Comparison of ENCODE assay signal across 13 cellular contexts in genomic region chr12:25269701-25270100, GRCh38. TPM values are rescaled to one million over a fixed set of nuclear protein-coding genes. Genes with fewer than 3 reads are reported as not detected.
DNase-seq lines count a peak whose midpoint lies in the region; ATAC-seq and TF ChIP-seq lines count a peak whose summit lies in the region.
"Had no signal": no experiment of that assay in that cellular context is flagged by ENCODE, and none has a peak within 500 bp of the region (broad histone marks: within the 10 kb centered on the region; RNA-seq: fewer than 3 reads in every experiment).

No MANE protein-coding gene starts in this region.

- no peaks in the 10 kb centered on the region for H3K36me3 Mint-ChIP-seq in naive thymus-derived CD4-positive, alpha-beta T cell
- no peaks in the 10 kb centered on the region for H3K36me3 Mint-ChIP-seq in activated CD4-positive, alpha-beta T cell treated with anti-CD3 and anti-CD28 coated beads for 36 hours (ENCODE audit: low read depth)

- H3K27me3 Mint-ChIP-seq in naive thymus-derived CD4-positive, alpha-beta T cell: no peaks in the 10 kb centered on the region
- H3K27me3 Mint-ChIP-seq in activated CD4-positive, alpha-beta T cell treated with anti-CD3 and anti-CD28 coated beads for 36 hours: no peaks in the 10 kb centered on the region

- H3K4me3 Mint-ChIP-seq in naive thymus-derived CD4-positive, alpha-beta T cell: no peak overlapping the region
- H3K4me3 Mint-ChIP-seq in activated CD4-positive, alpha-beta T cell treated with anti-CD3 and anti-CD28 coated beads for 36 hours: no peak overlapping the region

- no peaks in the 10 kb centered on the region for H3K27me3 ChIP-seq in naive thymus-derived CD4-positive, alpha-beta T cell (ENCODE audit: control insufficient read depth in 2 of 2, insufficient read depth in 2 of 2, low read length in 2 of 2)
- H3K27me3 ChIP-seq: cardiac muscle cell, left lung had no signal

- H3K9me3 ChIP-seq in naive thymus-derived CD4-positive, alpha-beta T cell (ENCODE audit: control insufficient read depth in 2 of 3, low read length in 3 of 3): no peaks in the 10 kb centered on the region
- H3K9me3 ChIP-seq: left lung, prostate gland had no signal

- POLR2A ChIA-PET in naive thymus-derived CD4-positive, alpha-beta T cell (lab: Charles Lee): interaction anchor here (1.0 to 1.5 kb wide), 2 partner anchors 19 to 114 kb away, joined by 3 to 4 read pairs; partner anchors contain the start of gene KRAS
- POLR2A ChIA-PET in activated CD4-positive, alpha-beta T cell treated with anti-CD3 and anti-CD28 coated beads for 36 hours (lab: Charles Lee): no interaction called here

- peaks cover 0 to 4% (median 0%) of the 10 kb centered on the region in 7 donors for H3K4me1 Mint-ChIP-seq in naive thymus-derived CD4-positive, alpha-beta T cell
- H3K4me1 Mint-ChIP-seq in activated CD4-positive, alpha-beta T cell treated with anti-CD3 and anti-CD28 coated beads for 36 hours: no peaks in the 10 kb centered on the region

- no peaks in the 10 kb centered on the region for H3K36me3 ChIP-seq in naive thymus-derived CD4-positive, alpha-beta T cell (ENCODE audit: control insufficient read depth in 2 of 3, insufficient read depth in 3 of 3, low read length in 3 of 3)
- H3K36me3 ChIP-seq: cardiac muscle cell, left lung, prostate gland had no signal

- H3K9me3 Mint-ChIP-seq in naive thymus-derived CD4-positive, alpha-beta T cell: no peaks in the 10 kb centered on the region
- no peaks in the 10 kb centered on the region for H3K9me3 Mint-ChIP-seq in activated CD4-positive, alpha-beta T cell treated with anti-CD3 and anti-CD28 coated beads for 36 hours (ENCODE audit: low read depth)

- CTCF ChIA-PET in naive thymus-derived CD4-positive, alpha-beta T cell (lab: Charles Lee): no interaction called here
- CTCF ChIA-PET in activated CD4-positive, alpha-beta T cell treated with anti-CD3 and anti-CD28 coated beads for 36 hours (lab: Charles Lee): no interaction called here

- DNase-seq in naive thymus-derived CD4-positive, alpha-beta T cell: no peak
- no peak for DNase-seq in coronary artery (ENCODE audit: low spot score)
- DNase-seq in activated CD4-positive, alpha-beta T cell treated with anti-CD3 and anti-CD28 coated beads for 36 hours: no peak
- DNase-seq in T-helper 9 cell: no peak
- DNase-seq: EL, left lung, NCI-H187 treated with DMSO at 0.1 percent for 48 hours had no signal

- TF ChIP-seq CTCF in coronary artery (IDR thresholded peaks at IDR 0.05): no peak

- no peaks in the 10 kb centered on the region for H3K4me1 ChIP-seq in naive thymus-derived CD4-positive, alpha-beta T cell (ENCODE audit: control insufficient read depth in 2 of 2, insufficient read depth in 2 of 2, low read length in 2 of 2)
- H3K4me1 ChIP-seq: left lung, prostate gland had no signal

- H3K27ac ChIP-seq in naive thymus-derived CD4-positive, alpha-beta T cell (ENCODE audit: low read depth, low read length): no peak overlapping the region
- no peak overlapping the region for H3K27ac ChIP-seq in coronary artery
- H3K27ac ChIP-seq: cardiac muscle cell, left lung, prostate gland, SK-N-MC had no signal

- intact Hi-C loops in naive thymus-derived CD4-positive, alpha-beta T cell (cut with micrococcal nuclease): loop anchor here in 1 of 2 donors (2.0 kb wide), 1 partner anchor 19 kb away; the partner anchor contains the start of gene KRAS
- intact Hi-C loops in activated CD4-positive, alpha-beta T cell treated with anti-CD3 and anti-CD28 coated beads for 36 hours (cut with DNase I, micrococcal nuclease): no loop called here

- peak; percentile 60 for ATAC-seq in GM19025 (IDR thresholded peaks at IDR 0.05; ENCODE audit: low read depth, unreplicated experiment)
- peak; percentile 72 for ATAC-seq in HG02623 (IDR thresholded peaks at IDR 0.05; ENCODE audit: unreplicated experiment)
- ATAC-seq in HG03460 (IDR thresholded peaks at IDR 0.05; ENCODE audit: unreplicated experiment): peak; percentile 82
- ATAC-seq in naive thymus-derived CD4-positive, alpha-beta T cell: peak; percentile 56
- no peak for ATAC-seq in activated CD4-positive, alpha-beta T cell treated with anti-CD3 and anti-CD28 coated beads for 36 hours
- ATAC-seq: left lung had no signal

- no peak overlapping the region for H3K27ac Mint-ChIP-seq in naive thymus-derived CD4-positive, alpha-beta T cell
- no peak overlapping the region for H3K27ac Mint-ChIP-seq in activated CD4-positive, alpha-beta T cell treated with anti-CD3 and anti-CD28 coated beads for 36 hours

- H3K4me3 ChIP-seq in naive thymus-derived CD4-positive, alpha-beta T cell (ENCODE audit: low read length): no peak overlapping the region
- no peak overlapping the region for H3K4me3 ChIP-seq in coronary artery
- H3K4me3 ChIP-seq: cardiac muscle cell, left lung, prostate gland, SK-N-MC had no signal

RNA-seq across cellular contexts. Expression of gene KRAS, which starts 19.0 kb away (rescaled TPM):
- 10 to 100 TPM; 33.1 to 39.9 (median 35.7) TPM for total RNA-seq in naive thymus-derived CD4-positive, alpha-beta T cell
- 10 to 100 TPM; 31.5 to 66.0 TPM for polyA plus RNA-seq in naive thymus-derived CD4-positive, alpha-beta T cell
- 10 to 100 TPM; 11.3 to 15.4 TPM for total RNA-seq in activated CD4-positive, alpha-beta T cell treated with anti-CD3 and anti-CD28 coated beads for 36 hours
